Comparison of ENCODE assay signal across 29 cellular contexts in genomic region chr5:149298163-149298562, GRCh38. TPM values are rescaled to one million over a fixed set of nuclear protein-coding genes. Genes with fewer than 3 reads are reported as not detected.
DNase-seq lines count a peak whose midpoint lies in the region; ATAC-seq and TF ChIP-seq lines count a peak whose summit lies in the region.
"Had no signal": no experiment of that assay in that cellular context is flagged by ENCODE, and none has a peak within 500 bp of the region (broad histone marks: within the 10 kb centered on the region; RNA-seq: fewer than 3 reads in every experiment).

No MANE protein-coding gene starts in this region.

- ATAC-seq in right cardiac atrium (no peak), gastrocnemius medialis (no peak), HG02885 (IDR thresholded peaks at IDR 0.05; ENCODE audit: poor library complexity, unreplicated experiment) (no peak)
- ATAC-seq: A549 had no signal

- DNase-seq in activated naive CD4-positive, alpha-beta T cell treated with anti-CD3 and anti-CD28 coated beads, Interleukin-2, amount 50 U/mL, for 16 hours, result no peak
- DNase-seq in COLO829 (ENCODE audit: low spot score), result peak; percentile 12
- no peak for DNase-seq in right cardiac atrium
- no peak for DNase-seq in gastrocnemius medialis
- no peak for DNase-seq in Calu3
- DNase-seq in HuH-7 (ENCODE audit: low spot score), result no peak
- DNase-seq: activated CD4-positive, CD25-positive, alpha-beta regulatory T cell treated with anti-CD3 and anti-CD28 coated beads, Interleukin-2, amount 50 U/mL, for 72 hours; activated gamma-delta T cell treated with Interleukin-2 at 50 U/mL for 16 hours; activated T-cell treated with anti-CD3 and anti-CD28 coated beads for 4 hours; AML-193; central memory CD4-positive, alpha-beta T cell; endodermal cell; GOT3; NCI-H1436 treated with DMSO at 0.1 percent for 48 hours; NCI-H2107; NCI-H82; RPMI8226 had no signal

- H3K27me3 Mint-ChIP-seq in activated naive CD4-positive, alpha-beta T cell treated with anti-CD3 and anti-CD28 coated beads, Interleukin-2, amount 50 U/mL, for 24 hours, result no peaks in the 10 kb centered on the region
- H3K27me3 Mint-ChIP-seq in Calu3 (ENCODE audit: unreplicated experiment), result no peaks in the 10 kb centered on the region

- CTCF ChIA-PET in Calu3 (lab: Charles Lee), result interaction anchor here (1.2 kb wide), 1 partner anchor 9 kb away, joined by 5 read pairs; no protein-coding TSS in a partner anchor

- H3K9me3 Mint-ChIP-seq in activated naive CD4-positive, alpha-beta T cell treated with anti-CD3 and anti-CD28 coated beads, Interleukin-2, amount 50 U/mL, for 24 hours, result no peaks in the 10 kb centered on the region
- no peaks in the 10 kb centered on the region for H3K9me3 Mint-ChIP-seq in Calu3 (ENCODE audit: low read depth, unreplicated experiment)
- H3K9me3 Mint-ChIP-seq: dendritic cell treated with granulocyte-macrophage colony-stimulating factor and Interleukin-4, amounts not matched to agents 40 ng/mL and 50 ng/mL, for 4 days; endodermal cell; stimulated activated naive CD8-positive, alpha-beta T cell treated with anti-CD3 and anti-CD28 coated beads, Interleukin-15, Interleukin-2, amounts not matched to agents 100 ng/mL and 50 ng/mL, for 24 hours; T-helper 1 cell treated with Interleukin-12 subunit alpha and Interleukin-12 subunit beta and Interleukin-4 antibody, amounts not matched to agents 30 μg/mL and 1 μg/mL, for 36 hours had no signal

- H3K9me3 ChIP-seq in right cardiac atrium (ENCODE audit: control insufficient read depth, low read length) (no peaks in the 10 kb centered on the region), gastrocnemius medialis (no peaks in the 10 kb centered on the region)
- H3K9me3 ChIP-seq: A549, gastroesophageal sphincter, neutrophil, thyroid gland had no signal

- H3K4me1 Mint-ChIP-seq in activated naive CD4-positive, alpha-beta T cell treated with anti-CD3 and anti-CD28 coated beads, Interleukin-2, amount 50 U/mL, for 24 hours, result peaks cover 56% of the 10 kb centered on the region
- H3K4me1 Mint-ChIP-seq in Calu3 (ENCODE audit: low read depth, unreplicated experiment), result no peaks in the 10 kb centered on the region
- H3K4me1 Mint-ChIP-seq: endodermal cell had no signal

- intact Hi-C loops in right cardiac atrium (cut with DNase I) (no loop called here), gastrocnemius medialis (cut with DNase I; ENCODE audit: low total_unique reads) (no loop called here), Calu3 (cut with micrococcal nuclease; ENCODE audit: unreplicated experiment) (no loop called here)

- H3K4me3 ChIP-seq in right cardiac atrium (ENCODE audit: low read length), result no peak overlapping the region
- no peak overlapping the region for H3K4me3 ChIP-seq in gastrocnemius medialis
- H3K4me3 ChIP-seq: A549, gastroesophageal sphincter, SK-N-MC, thyroid gland had no signal

- H3K27me3 ChIP-seq in right cardiac atrium (ENCODE audit: control insufficient read depth, insufficient read depth) (no peaks in the 10 kb centered on the region), gastrocnemius medialis (no peaks in the 10 kb centered on the region)
- H3K27me3 ChIP-seq: gastroesophageal sphincter, thyroid gland had no signal

- H3K36me3 Mint-ChIP-seq in activated naive CD4-positive, alpha-beta T cell treated with anti-CD3 and anti-CD28 coated beads, Interleukin-2, amount 50 U/mL, for 24 hours, result no peaks in the 10 kb centered on the region
- no peaks in the 10 kb centered on the region for H3K36me3 Mint-ChIP-seq in Calu3 (ENCODE audit: insufficient read depth, unreplicated experiment)

- WGBS in right cardiac atrium, result 30% methylated on average over 1 of the region's 1 CpG

- H3K4me3 Mint-ChIP-seq in activated naive CD4-positive, alpha-beta T cell treated with anti-CD3 and anti-CD28 coated beads, Interleukin-2, amount 50 U/mL, for 24 hours, result peak overlapping the region; percentile 20
- H3K4me3 Mint-ChIP-seq in Calu3 (ENCODE audit: low read depth, unreplicated experiment), result no peak overlapping the region
- H3K4me3 Mint-ChIP-seq: dendritic cell treated with granulocyte-macrophage colony-stimulating factor and Interleukin-4, amounts not matched to agents 40 ng/mL and 50 ng/mL, for 4 days; endodermal cell; stimulated activated naive CD8-positive, alpha-beta T cell treated with anti-CD3 and anti-CD28 coated beads, Interleukin-15, Interleukin-2, amounts not matched to agents 100 ng/mL and 50 ng/mL, for 24 hours; T-helper 1 cell treated with Interleukin-12 subunit alpha and Interleukin-12 subunit beta and Interleukin-4 antibody, amounts not matched to agents 30 μg/mL and 1 μg/mL, for 36 hours had no signal

- H3K27ac ChIP-seq in right cardiac atrium (ENCODE audit: low read length) (peak overlapping the region; percentile 94), gastrocnemius medialis (peak overlapping the region; percentile 15 to 72 (median 64))
- H3K27ac ChIP-seq: A549, HL-60, neutrophil, SK-N-MC had no signal

- TF ChIP-seq CTCF in gastrocnemius medialis (IDR thresholded peaks at IDR 0.05 in 4 of 5, conservative IDR thresholded peaks at IDR 0.05 in 1 of 5) (no peak), Calu3 (IDR thresholded peaks at IDR 0.05; ENCODE audit: unreplicated experiment) (no peak)

- TF ChIP-seq POLR2A in gastrocnemius medialis (IDR thresholded peaks at IDR 0.05), result no peak

- no TSS peak for BruUV-seq in Calu3 (replicated peaks; lab: Mats Ljungman, UMichigan)

- peaks cover 0 to 14% of the 10 kb centered on the region in 2 donors for H3K36me3 ChIP-seq in gastrocnemius medialis
- H3K36me3 ChIP-seq: neutrophil, thyroid gland had no signal

- H3K4me1 ChIP-seq in right cardiac atrium (ENCODE audit: control insufficient read depth, insufficient read depth, low read length) (peaks cover 26% of the 10 kb centered on the region), gastrocnemius medialis (peaks cover 21 to 68% of the 10 kb centered on the region in 2 donors)
- H3K4me1 ChIP-seq: A549 had no signal

- H3K27ac Mint-ChIP-seq in activated naive CD4-positive, alpha-beta T cell treated with anti-CD3 and anti-CD28 coated beads, Interleukin-2, amount 50 U/mL, for 24 hours, result peak overlapping the region; percentile 10
- H3K27ac Mint-ChIP-seq in Calu3 (ENCODE audit: unreplicated experiment), result no peak overlapping the region
- H3K27ac Mint-ChIP-seq: dendritic cell treated with granulocyte-macrophage colony-stimulating factor and Interleukin-4, amounts not matched to agents 40 ng/mL and 50 ng/mL, for 4 days; endodermal cell; progenitor cell of endocrine pancreas; stimulated activated naive CD8-positive, alpha-beta T cell treated with anti-CD3 and anti-CD28 coated beads, Interleukin-15, Interleukin-2, amounts not matched to agents 100 ng/mL and 50 ng/mL, for 24 hours; T-helper 1 cell treated with Interleukin-12 subunit alpha and Interleukin-12 subunit beta and Interleukin-4 antibody, amounts not matched to agents 30 μg/mL and 1 μg/mL, for 36 hours had no signal

- in situ Hi-C loops in gastrocnemius medialis (cut with MboI; ENCODE audit: low sequenced_read_pairs in 4 of 4), result no loop called here

RNA-seq across cellular contexts. Expression of gene AFAP1L1, which starts 26.5 kb away (rescaled TPM):
- total RNA-seq in right cardiac atrium (10 to 100 TPM; 36.9 to 59.7 (median 42.7) TPM), gastrocnemius medialis (10 to 100 TPM; 28.6 to 39.9 (median 32.9) TPM), Calu3 (2022) (7.8 and 10.3 TPM in 2 replicates)
- 26.2 TPM for polyA plus RNA-seq in right cardiac atrium

RNA-seq across cellular contexts. Expression of gene GRPEL2, which starts 47.1 kb away (rescaled TPM):
- total RNA-seq in right cardiac atrium (10 to 100 TPM in 1 of 4 donors, 1 to 10 TPM in 3; 9.1 to 11.3 (median 9.4) TPM), gastrocnemius medialis (10 to 100 TPM in 2 of 4 donors, 1 to 10 TPM in 2; 7.8 to 13.3 (median 9.9) TPM), Calu3 (2022) (28.2 and 31.0 TPM in 2 replicates)
- polyA plus RNA-seq in right cardiac atrium, result 4.8 TPM

RNA-seq across cellular contexts. Expression of gene PCYOX1L, which starts 59.7 kb away (rescaled TPM):
- total RNA-seq in right cardiac atrium, result 1 to 10 TPM; 4.7 to 7.0 (median 6.2) TPM
- polyA plus RNA-seq in right cardiac atrium, result 3.7 TPM
- total RNA-seq in gastrocnemius medialis, result 1 to 10 TPM in 3 of 4 donors, under 1 TPM in 1; 0.29 to 1.5 (median 1.2) TPM
- total RNA-seq in Calu3 (2022), result 29.2 and 29.9 TPM in 2 replicates
